ENCODE assay signal across 16 cellular contexts in genomic region chr11:12094872-12095800, GRCh38. TPM values are rescaled to one million over a fixed set of nuclear protein-coding genes. Genes with fewer than 3 reads are reported as not detected.
A peak's percentile ranks its signal among the peaks of the same experiment; 100 is the strongest.
DNase-seq lines count a peak whose midpoint lies in the region; ATAC-seq and TF ChIP-seq lines count a peak whose summit lies in the region.
"Had no signal": no experiment of that assay in that cellular context is flagged by ENCODE, and none has a peak within 500 bp of the region (broad histone marks: within the 10 kb centered on the region; RNA-seq: fewer than 3 reads in every experiment).

No MANE protein-coding gene starts in this region.

- TF ChIP-seq CTCF in Peyer's patch (IDR thresholded peaks at IDR 0.05) (no peak), type B pancreatic cell (conservative IDR thresholded peaks at IDR 0.05) (no peak), right lobe of liver (IDR thresholded peaks at IDR 0.05) (no peak)

- DNase-seq in NCI-H2196 (lab: John Stamatoyannopoulos, UW; ENCODE audit: unreplicated experiment) (peak; percentile 23), NCI-H2196 treated with DMSO at 0.1 percent for 48 hours (lab: John Stamatoyannopoulos, UW; ENCODE audit: unreplicated experiment) (no peak), Peyer's patch (peak in 2 of 3 donors; percentile 60 to 82), erythroblast (lab: John Stamatoyannopoulos, UW) (peak; percentile 71 to 89), type B pancreatic cell (ENCODE audit: extremely low spot score, unreplicated experiment) (no peak), superior temporal gyrus (ENCODE audit: extremely low spot score) (no peak), right lobe of liver (no peak), KG1 (lab: John Stamatoyannopoulos, UW) (no peak)
- DNase-seq: activated CD8-positive, alpha-beta T cell treated with anti-CD3 and anti-CD28 coated beads, Interleukin-2, amount 10 ng/mL, durations not matched to agents 7 days and 5 days; amniotic stem cell; head of caudate nucleus; MG63; NCI-H226; stimulated activated CD4-positive, alpha-beta T cell treated with anti-CD3 and anti-CD28 coated beads, Interleukin-12 subunit alpha, Interleukin-12 subunit beta, amount 100 ng/mL, for 4 hours had no signal

- H3K4me1 ChIP-seq in Peyer's patch, result peaks cover 0 to 25% (median 2%) of the 10 kb centered on the region in 4 donors
- H3K4me1 ChIP-seq in right lobe of liver, result peaks cover 0 to 8% (median 4%) of the 10 kb centered on the region in 4 donors

- TF ChIP-seq POLR2A in Peyer's patch (IDR thresholded peaks at IDR 0.05) (peak in 1 of 2 donors; percentile 24), erythroblast (IDR thresholded peaks at IDR 0.05; ENCODE audit: low read length) (no peak), right lobe of liver (IDR thresholded peaks at IDR 0.05) (no peak)

- H3K9me3 ChIP-seq in Peyer's patch (no peaks in the 10 kb centered on the region), right lobe of liver (no peaks in the 10 kb centered on the region)
- H3K9me3 ChIP-seq: A549, MG63 had no signal

- peak overlapping the region; percentile 38 for H3K27ac Mint-ChIP-seq in type B pancreatic cell
- H3K27ac Mint-ChIP-seq: activated CD8-positive, alpha-beta T cell treated with anti-CD3 and anti-CD28 coated beads, Interleukin-2, amount 10 ng/mL, durations not matched to agents 7 days and 5 days had no signal

- intact Hi-C loops in right lobe of liver (cut with DNase I), result no loop called here

- WGBS in right lobe of liver (ENCODE audit: insufficient coverage, low coverage, low lambda C conversion rate, missing lambda C conversion rate), result 61% methylated on average over 8 of the region's 11 CpGs

- H3K4me3 Mint-ChIP-seq in type B pancreatic cell, result no peak overlapping the region
- H3K4me3 Mint-ChIP-seq: activated CD8-positive, alpha-beta T cell treated with anti-CD3 and anti-CD28 coated beads, Interleukin-2, amount 10 ng/mL, durations not matched to agents 7 days and 5 days had no signal

- peaks cover 17% of the 10 kb centered on the region for H3K27me3 Mint-ChIP-seq in type B pancreatic cell

- no peaks in the 10 kb centered on the region for H3K36me3 Mint-ChIP-seq in type B pancreatic cell

- no peak overlapping the region for H3K4me3 ChIP-seq in Peyer's patch
- no peak overlapping the region for H3K4me3 ChIP-seq in right lobe of liver
- H3K4me3 ChIP-seq: A549, MG63 had no signal

- no peaks in the 10 kb centered on the region for H3K27me3 ChIP-seq in Peyer's patch
- no peaks in the 10 kb centered on the region for H3K27me3 ChIP-seq in right lobe of liver
- H3K27me3 ChIP-seq: MG63 had no signal

- H3K9me3 Mint-ChIP-seq in type B pancreatic cell, result no peaks in the 10 kb centered on the region

- H3K36me3 ChIP-seq in Peyer's patch (no peaks in the 10 kb centered on the region), right lobe of liver (no peaks in the 10 kb centered on the region)
- H3K36me3 ChIP-seq: MG63 had no signal

- peak overlapping the region in 3 of 4 donors; percentile 49 to 83 (median 75) for H3K27ac ChIP-seq in Peyer's patch
- H3K27ac ChIP-seq in right lobe of liver, result no peak overlapping the region

- H3K4me1 Mint-ChIP-seq in type B pancreatic cell (ENCODE audit: unreplicated experiment), result peaks cover 27% of the 10 kb centered on the region

- no peak for ATAC-seq in right lobe of liver
- ATAC-seq: A549; activated CD8-positive, alpha-beta T cell treated with anti-CD3 and anti-CD28 coated beads, Interleukin-2, amount 10 ng/mL, durations not matched to agents 7 days and 5 days; esophagus mucosa had no signal

RNA-seq across cellular contexts. Expression of gene MICAL2, which starts 15.3 kb away (rescaled TPM):
- total RNA-seq in Peyer's patch (100 to 1,000 TPM; 109 to 197 (median 183) TPM), type B pancreatic cell (ENCODE audit: low replicate concordance) (35.7 and 38.0 TPM in 2 replicates), right lobe of liver (10 to 100 TPM; 17.0 to 50.7 (median 35.9) TPM)

Comparison
In these comparisons a context has a peak if more than half of its experiments do, and no peak if none do; other contexts are left out.
1. DNase-seq: peak in NCI-H2196 (single experiment), Peyer's patch (2 of 3) and erythroblast (2 of 2); none in NCI-H2196 treated with DMSO at 0.1 percent for 48 hours (single experiment), type B pancreatic cell (single experiment), superior temporal gyrus (single experiment), right lobe of liver (0 of 3) and KG1 (single experiment).
2. H3K27ac ChIP-seq: peak in Peyer's patch (3 of 4); none in right lobe of liver (0 of 3).